In the genomic region with DNA sequence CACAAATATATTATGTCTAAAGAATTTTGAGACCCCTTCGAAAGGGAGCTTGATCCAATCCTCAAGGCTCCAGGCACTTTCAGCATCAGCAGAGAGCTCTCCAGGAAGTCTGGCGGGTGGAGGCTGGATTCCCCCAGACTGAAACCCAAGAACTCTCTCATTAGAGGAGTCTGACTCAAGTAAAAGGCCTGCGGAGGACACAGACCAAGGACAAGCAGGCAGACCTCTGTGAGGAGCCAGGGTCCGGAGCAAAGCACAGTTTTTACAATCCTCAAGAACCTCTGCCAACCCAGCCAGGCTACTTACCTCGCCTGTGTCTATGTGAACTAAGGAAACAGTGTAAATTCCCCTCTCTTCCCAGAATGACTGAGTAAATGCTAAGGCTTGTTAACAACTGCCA, we compare ENCODE assay signal across 1 cellular context.
TF ChIP-seq lines count a peak whose summit lies in the region.

No MANE protein-coding gene starts in this region.

TF ChIP-seq in GM23338, 12 proteins besides CTCF, POLR2A, EP300 and RAD21:
- TF ChIP-seq ZNF462 (CRISPR knock-in tag; IDR thresholded peaks at IDR 0.05) (no peak), ZNF331 (CRISPR knock-in tag; IDR thresholded peaks at IDR 0.05; ENCODE audit: low read depth) (no peak), NANOG (IDR thresholded peaks at IDR 0.05; ENCODE audit: borderline replicate concordance) (no peak), EZH2 (IDR thresholded peaks at IDR 0.05; ENCODE audit: low read depth, unreplicated experiment) (no peak), CREB1 (CRISPR knock-in tag; IDR thresholded peaks at IDR 0.05; ENCODE audit: low read depth) (no peak), JUNB (IDR thresholded peaks at IDR 0.05; ENCODE audit: unreplicated experiment) (no peak)
